ENCODE assay signal across 12 cellular contexts in genomic region chr17:48575066-48575582, GRCh38. TPM values are rescaled to one million over a fixed set of nuclear protein-coding genes. Genes with fewer than 3 reads are reported as not detected.
DNase-seq lines count a peak whose midpoint lies in the region; ATAC-seq and TF ChIP-seq lines count a peak whose summit lies in the region.
"Had no signal": no experiment of that assay in that cellular context is flagged by ENCODE, and none has a peak within 500 bp of the region (broad histone marks: within the 10 kb centered on the region; RNA-seq: fewer than 3 reads in every experiment).

No MANE protein-coding gene starts in this region.

- ATAC-seq in HG03354 (IDR thresholded peaks at IDR 0.05; ENCODE audit: poor library complexity, severe bottlenecking, unreplicated experiment) (no peak), HG03342 (IDR thresholded peaks at IDR 0.05; ENCODE audit: unreplicated experiment) (no peak)
- ATAC-seq: activated CD8-positive, alpha-beta memory T cell treated with anti-CD3 and anti-CD28 coated beads, Interleukin-2, amount 10 ng/mL, durations not matched to agents 7 days and 5 days had no signal

- no peak overlapping the region for H3K9ac ChIP-seq in duodenal mucosa (ENCODE audit: low read depth in 1 of 2, low read length in 2 of 2)

- no peak for TF ChIP-seq POLR2A in tibial nerve (IDR thresholded peaks at IDR 0.05)

- H3K27me3 ChIP-seq in duodenal mucosa (ENCODE audit: control insufficient read depth in 1 of 2, insufficient read depth in 2 of 2, low read length in 2 of 2) (peaks cover 62 to 87% of the 10 kb centered on the region in 2 donors), tibial nerve (peaks cover 0 to 87% of the 10 kb centered on the region in 2 donors)
- H3K27me3 ChIP-seq: testis had no signal

- H3K36me3 ChIP-seq in duodenal mucosa (ENCODE audit: control insufficient read depth in 1 of 2, insufficient read depth in 2 of 2, low read length in 2 of 2): no peaks in the 10 kb centered on the region
- no peaks in the 10 kb centered on the region for H3K36me3 ChIP-seq in tibial nerve
- H3K36me3 ChIP-seq: cardiac muscle cell had no signal

- H3K9me3 ChIP-seq in duodenal mucosa (ENCODE audit: control insufficient read depth in 1 of 2, low read length in 2 of 2) (no peaks in the 10 kb centered on the region), tibial nerve (no peaks in the 10 kb centered on the region)
- H3K9me3 ChIP-seq: testis had no signal

- peak; percentile 59 to 97 (median 84) for DNase-seq in NCI-H1417 (lab: John Stamatoyannopoulos, UW)
- no peak for DNase-seq in NCI-H1417 treated with DMSO at 0.1 percent for 48 hours (lab: John Stamatoyannopoulos, UW)
- DNase-seq in tibial nerve (ENCODE audit: low spot score in 2 of 2): no peak
- DNase-seq: 8988T; activated CD8-positive, alpha-beta memory T cell treated with anti-CD3 and anti-CD28 coated beads, Interleukin-2, amount 10 ng/mL, durations not matched to agents 7 days and 5 days; testis had no signal

- peak overlapping the region; percentile 30 for H3K27ac ChIP-seq in duodenal mucosa (ENCODE audit: low read depth, low read length)
- peak overlapping the region; percentile 43 to 85 (median 81) for H3K27ac ChIP-seq in tibial nerve
- H3K27ac ChIP-seq: cardiac muscle cell, testis had no signal

- TF ChIP-seq CTCF in tibial nerve (IDR thresholded peaks at IDR 0.05): no peak

- 29% methylated on average over 7 of the region's 7 CpGs for WGBS in tibial nerve, 2 donors

- peaks cover 0 to 5% of the 10 kb centered on the region in 2 donors for H3K4me1 ChIP-seq in duodenal mucosa (ENCODE audit: control insufficient read depth in 1 of 2, insufficient read depth in 2 of 2, low read length in 2 of 2)
- H3K4me1 ChIP-seq in tibial nerve: peaks cover 0 to 75% (median 13%) of the 10 kb centered on the region in 4 donors
- H3K4me1 ChIP-seq: testis had no signal

- H3K4me3 ChIP-seq in duodenal mucosa (ENCODE audit: low read depth in 1 of 2, low read length in 2 of 2) (no peak overlapping the region), tibial nerve (peak overlapping the region in 1 of 4 donors; percentile 1)
- H3K4me3 ChIP-seq: cardiac muscle cell had no signal

- TF ChIP-seq EP300 in tibial nerve (IDR thresholded peaks at IDR 0.05): no peak

RNA-seq across cellular contexts. Expression of gene HOXB4, which starts 3.0 kb away (rescaled TPM):
- 1 to 10 TPM; 1.2 to 3.5 (median 2.0) TPM for total RNA-seq in tibial nerve

RNA-seq across cellular contexts. Expression of gene HOXB3, which starts 14.9 kb away (rescaled TPM):
- 10 to 100 TPM in 2 of 4 donors, 1 to 10 TPM in 2; 3.7 to 14.1 (median 9.4) TPM for total RNA-seq in tibial nerve

RNA-seq across cellular contexts. Expression of gene HOXB5, which starts 18.5 kb away (rescaled TPM):
- 1 to 10 TPM in 2 of 4 donors, not detected in 2; 1.6 to 1.8 TPM for total RNA-seq in tibial nerve
- total RNA-seq: mononuclear cell had no signal

RNA-seq across cellular contexts. Expression of gene HOXB6, which starts 29.7 kb away (rescaled TPM):
- 1 to 10 TPM in 3 of 4 donors, under 1 TPM in 1; 0.66 to 5.1 (median 2.9) TPM for total RNA-seq in tibial nerve
- total RNA-seq: mononuclear cell had no signal

RNA-seq across cellular contexts. Expression of gene HOXB2, which starts 30.2 kb away (rescaled TPM):
- 10 to 100 TPM in 3 of 4 donors, 1 to 10 TPM in 1; 6.9 to 29.3 (median 19.2) TPM for total RNA-seq in tibial nerve
- total RNA-seq: NCI-H460 had no signal

Comparison
In these comparisons a context has a peak if more than half of its experiments do, and no peak if none do; other contexts are left out.
1. DNase-seq: peak in NCI-H1417 (3 of 3); none in NCI-H1417 treated with DMSO at 0.1 percent for 48 hours (single experiment) and tibial nerve (0 of 2).